Comparison of ENCODE assay signal across 11 cellular contexts in genomic region chr9:20479419-20480155, GRCh38.
DNase-seq lines count a peak whose midpoint lies in the region; ATAC-seq, FAIRE-seq and TF ChIP-seq lines count a peak whose summit lies in the region.
"Had no signal": no experiment of that assay in that cellular context is flagged by ENCODE, and none has a peak within 500 bp of the region (broad histone marks: within the 10 kb centered on the region; RNA-seq: fewer than 3 reads in every experiment).

No MANE protein-coding gene starts in this region.

- FAIRE-seq in H54 (lab: Jason Lieb, UNC): peak; percentile 68
- FAIRE-seq: A204.1 had no signal

- no peak overlapping the region for H3K4me3 Mint-ChIP-seq in activated CD8-positive, alpha-beta memory T cell treated with anti-CD3 and anti-CD28 coated beads, Interleukin-2, amount 10 ng/mL, durations not matched to agents 7 days and 5 days
- H3K4me3 Mint-ChIP-seq in mesothelial cell of epicardium: no peak overlapping the region
- H3K4me3 Mint-ChIP-seq: activated B cell treated with CpG ODN at 0.5 μM for 24 hours had no signal

- ATAC-seq in activated CD8-positive, alpha-beta memory T cell treated with anti-CD3 and anti-CD28 coated beads, Interleukin-2, amount 10 ng/mL, durations not matched to agents 7 days and 5 days: peak; percentile 9
- peak; percentile 79 for ATAC-seq in HG03457 (IDR thresholded peaks at IDR 0.05; ENCODE audit: unreplicated experiment)

- peaks cover 9% of the 10 kb centered on the region for H3K36me3 Mint-ChIP-seq in activated CD8-positive, alpha-beta memory T cell treated with anti-CD3 and anti-CD28 coated beads, Interleukin-2, amount 10 ng/mL, durations not matched to agents 7 days and 5 days
- no peaks in the 10 kb centered on the region for H3K36me3 Mint-ChIP-seq in mesothelial cell of epicardium

- H3K27me3 Mint-ChIP-seq in activated CD8-positive, alpha-beta memory T cell treated with anti-CD3 and anti-CD28 coated beads, Interleukin-2, amount 10 ng/mL, durations not matched to agents 7 days and 5 days: no peaks in the 10 kb centered on the region
- H3K27me3 Mint-ChIP-seq in mesothelial cell of epicardium (ENCODE audit: low read depth): no peaks in the 10 kb centered on the region
- H3K27me3 Mint-ChIP-seq: activated B cell treated with CpG ODN at 0.5 μM for 24 hours had no signal

- peaks cover 9% of the 10 kb centered on the region for H3K4me1 Mint-ChIP-seq in activated CD8-positive, alpha-beta memory T cell treated with anti-CD3 and anti-CD28 coated beads, Interleukin-2, amount 10 ng/mL, durations not matched to agents 7 days and 5 days
- H3K4me1 Mint-ChIP-seq in mesothelial cell of epicardium: peaks cover 54% of the 10 kb centered on the region

- no peak overlapping the region for H3K27ac Mint-ChIP-seq in activated CD8-positive, alpha-beta memory T cell treated with anti-CD3 and anti-CD28 coated beads, Interleukin-2, amount 10 ng/mL, durations not matched to agents 7 days and 5 days
- H3K27ac Mint-ChIP-seq in mesothelial cell of epicardium: peak overlapping the region; percentile 94
- H3K27ac Mint-ChIP-seq: activated B cell treated with CpG ODN at 0.5 μM for 24 hours had no signal

- no peaks in the 10 kb centered on the region for H3K9me3 Mint-ChIP-seq in activated CD8-positive, alpha-beta memory T cell treated with anti-CD3 and anti-CD28 coated beads, Interleukin-2, amount 10 ng/mL, durations not matched to agents 7 days and 5 days (ENCODE audit: low read depth)
- H3K9me3 Mint-ChIP-seq in mesothelial cell of epicardium: no peaks in the 10 kb centered on the region
- H3K9me3 Mint-ChIP-seq: activated B cell treated with CpG ODN at 0.5 μM for 24 hours had no signal

- no peak for DNase-seq in activated CD8-positive, alpha-beta memory T cell treated with anti-CD3 and anti-CD28 coated beads, Interleukin-2, amount 10 ng/mL, durations not matched to agents 7 days and 5 days
- no peak for DNase-seq in activated CD8-positive, alpha-beta memory T cell treated with anti-CD3 and anti-CD28 coated beads for 24 hours
- DNase-seq in H54 (ENCODE audit: insufficient read length, low spot score) (no peak), mesothelial cell of epicardium (ENCODE audit: low spot score in 2 of 2, unreplicated experiment in 2 of 2) (no peak), COR-L47 (lab: John Stamatoyannopoulos, UW) (no peak), T-helper 2 cell (no peak)
- DNase-seq in activated CD4-positive, alpha-beta T cell treated with anti-CD3 and anti-CD28 coated beads, Interleukin-2, amount 50 U/mL, for 4 hours: no peak
- DNase-seq: activated B cell treated with CpG ODN at 0.5 μM for 24 hours, aorta had no signal

- CTCF ChIA-PET in activated CD8-positive, alpha-beta memory T cell treated with anti-CD3 and anti-CD28 coated beads, Interleukin-2, amount 10 ng/mL, durations not matched to agents 7 days and 5 days (lab: Charles Lee): no interaction called here

- TF ChIP-seq POLR2A in H54 (IDR thresholded peaks at IDR 0.05; ENCODE audit: low read depth, low read length): no peak

- TF ChIP-seq CTCF in mesothelial cell of epicardium (IDR thresholded peaks at IDR 0.05; ENCODE audit: unreplicated experiment): no peak
